Comparison of ENCODE assay signal across 8 cellular contexts in the genomic region with DNA sequence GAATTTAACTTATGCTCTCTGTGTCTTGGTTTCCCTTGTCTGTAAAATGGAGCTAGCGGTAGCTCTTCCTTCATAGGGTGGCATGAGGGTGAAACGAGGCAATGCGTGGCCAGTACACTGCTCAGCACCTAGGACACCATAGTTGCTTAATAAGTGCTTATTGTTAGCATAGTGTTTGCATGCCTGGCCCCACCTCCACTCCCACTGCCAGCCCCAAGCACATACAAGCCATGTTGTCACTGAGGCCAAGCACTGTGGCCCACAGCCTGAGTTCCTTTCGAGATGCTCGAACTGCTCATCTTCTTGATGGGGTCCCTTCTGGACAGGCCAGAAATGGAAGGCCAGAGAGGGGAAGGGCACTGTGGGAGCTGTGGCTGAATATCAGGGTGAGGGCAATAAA. TPM values are rescaled to one million over a fixed set of nuclear protein-coding genes. Genes with fewer than 3 reads are reported as not detected.
DNase-seq lines count a peak whose midpoint lies in the region; ATAC-seq, FAIRE-seq and TF ChIP-seq lines count a peak whose summit lies in the region.

No MANE protein-coding gene starts in this region.

- BruUV-seq in HepG2 (replicated peaks; lab: Mats Ljungman, UMichigan): no TSS peak

- peaks cover 0 to 42% (median 23%) of the 10 kb centered on the region in 9 donors for H3K36me3 ChIP-seq in heart right ventricle
- peaks cover 14 to 28% of the 10 kb centered on the region in 2 experiments for H3K36me3 ChIP-seq in HepG2 (replicated peaks in 1 of 2; ENCODE audit: control insufficient read depth in 1 of 2, insufficient read depth in 2 of 2, low read length in 2 of 2)
- peaks cover 10 to 43% (median 32%) of the 10 kb centered on the region in 4 donors for H3K36me3 ChIP-seq in upper lobe of left lung

- H3K27ac Mint-ChIP-seq in activated naive CD4-positive, alpha-beta T cell treated with anti-CD3 and anti-CD28 coated beads, Interleukin-2, amount 50 U/mL, for 72 hours: peak overlapping the region; percentile 91 to 98

- H3K27me3 ChIP-seq in heart right ventricle (no peaks in the 10 kb centered on the region), HepG2 (ENCODE audit: control insufficient read depth in 1 of 2, insufficient read depth in 2 of 2, low read length in 2 of 2) (no peaks in the 10 kb centered on the region), upper lobe of left lung (no peaks in the 10 kb centered on the region)

- ATAC-seq in heart right ventricle: peak in 1 of 8 donors; percentile 1
- no peak for ATAC-seq in Right ventricle myocardium inferior
- no peak for ATAC-seq in activated naive CD4-positive, alpha-beta T cell treated with anti-CD3 and anti-CD28 coated beads, Interleukin-2, amount 50 U/mL, for 72 hours
- ATAC-seq in HepG2: peak; percentile 50
- ATAC-seq in upper lobe of left lung (ENCODE audit: low FRiP score in 2 of 2): peak in 1 of 2 donors; percentile 0
- ATAC-seq in GM19452 (IDR thresholded peaks at IDR 0.05; ENCODE audit: unreplicated experiment): no peak

- H3K36me3 Mint-ChIP-seq in activated naive CD4-positive, alpha-beta T cell treated with anti-CD3 and anti-CD28 coated beads, Interleukin-2, amount 50 U/mL, for 72 hours: peaks cover 0 to 6% of the 10 kb centered on the region in 2 donors

- no peaks in the 10 kb centered on the region for H3K9me3 ChIP-seq in heart right ventricle
- H3K9me3 ChIP-seq in HepG2 (ENCODE audit: low read length): no peaks in the 10 kb centered on the region
- H3K9me3 ChIP-seq in upper lobe of left lung: no peaks in the 10 kb centered on the region

- TF ChIP-seq CTCF in heart right ventricle (IDR thresholded peaks at IDR 0.05): no peak
- TF ChIP-seq CTCF in HepG2 (CRISPR knock-in tag; IDR thresholded peaks at IDR 0.05): no peak
- TF ChIP-seq CTCF in upper lobe of left lung (IDR thresholded peaks at IDR 0.05): no peak

- TF ChIP-seq POLR2A in HepG2 (IDR thresholded peaks at IDR 0.05; ENCODE audit: insufficient read depth in 1 of 2, low read depth in 2 of 2, low read length in 2 of 2): no peak
- TF ChIP-seq POLR2A in upper lobe of left lung (IDR thresholded peaks at IDR 0.05): no peak

- peak overlapping the region; percentile 95 for H3K4me2 ChIP-seq in HepG2 (ENCODE audit: low read depth, low read length)

- H3K4me3 ChIP-seq in heart right ventricle (peak overlapping the region; percentile 65 to 96 (median 79)), HepG2 (replicated peaks in 1 of 3; ENCODE audit: insufficient read depth in 1 of 3, low read depth in 2 of 3, low read length in 3 of 3) (peak overlapping the region; percentile 65 to 99 (median 88)), upper lobe of left lung (peak overlapping the region; percentile 69 to 91 (median 78))

- TF ChIP-seq EP300 in HepG2 (IDR thresholded peaks at IDR 0.05; ENCODE audit: low read depth in 2 of 2, low read length in 2 of 2) (no peak), HepG2 (CRISPR knock-in tag; IDR thresholded peaks at IDR 0.05; ENCODE audit: borderline replicate concordance) (no peak), upper lobe of left lung (IDR thresholded peaks at IDR 0.05) (no peak)

- H3K79me2 ChIP-seq in HepG2 (ENCODE audit: insufficient read depth, low read length): no peaks in the 10 kb centered on the region

- CTCF ChIA-PET in HepG2 (lab: Yijun Ruan, JAX; ENCODE audit: low intra/inter-chr PET ratio, low total read pairs): no interaction called here

- DNase-seq in heart right ventricle (no peak), Right ventricle myocardium inferior (ENCODE audit: missing footprints) (no peak), HepG2 (ENCODE audit: low spot score) (peak; percentile 17), upper lobe of left lung (no peak), NCI-H2196 treated with DMSO at 0.1 percent for 48 hours (lab: John Stamatoyannopoulos, UW; ENCODE audit: unreplicated experiment) (no peak), DMS114 treated with DMSO at 0.1 percent for 48 hours (lab: John Stamatoyannopoulos, UW; ENCODE audit: unreplicated experiment) (no peak)
- no peak for DNase-seq in activated naive CD4-positive, alpha-beta T cell treated with anti-CD3 and anti-CD28 coated beads, Interleukin-2, amount 50 U/mL, for 72 hours (ENCODE audit: low spot score in 2 of 2)

- TF ChIP-seq RAD21 in HepG2 (CRISPR knock-in tag; IDR thresholded peaks at IDR 0.05): no peak

- intact Hi-C loops in heart right ventricle (cut with DNase I) (loop anchor here in 1 of 10 donors (10.0 kb wide), 1 partner anchor 521 kb away; no protein-coding TSS in a partner anchor), Right ventricle myocardium inferior (cut with DNase I) (loop anchor here (10.0 kb wide), 1 partner anchor 751 kb away; a partner anchor contains a TSS), HepG2 (cut with micrococcal nuclease; ENCODE audit: unreplicated experiment) (loop anchor here (2.0 kb wide), 1 partner anchor 203 kb away; no protein-coding TSS in a partner anchor)

- peak; percentile 26 for FAIRE-seq in HepG2 (lab: Jason Lieb, UNC)

- H3K9me3 Mint-ChIP-seq in activated naive CD4-positive, alpha-beta T cell treated with anti-CD3 and anti-CD28 coated beads, Interleukin-2, amount 50 U/mL, for 72 hours: no peaks in the 10 kb centered on the region

- POLR2A ChIA-PET in HepG2 (lab: Yijun Ruan, JAX): interaction anchor here (1.2 kb wide), 1 partner anchor 46 kb away, joined by 6 read pairs; a partner anchor contains a TSS

- H3K9ac ChIP-seq in HepG2 (ENCODE audit: insufficient read depth, low read depth, low read length): peak overlapping the region; percentile 86

- 55 to 63% methylated on average over 5 of the region's 5 CpGs for WGBS in heart right ventricle, 2 donors
- 75% methylated on average over 2 of the region's 5 CpGs for WGBS in HepG2 (ENCODE audit: low lambda C conversion rate)
- 26 to 72% methylated on average over 3 to 5 of the region's 5 CpGs for WGBS in upper lobe of left lung, 2 donors

- in situ Hi-C loops in HepG2 (cut with HindIII; ENCODE audit: extremely low pct_ligation_motif_present, low pct_unique_long_range_greater_than_20kb): no loop called here

- H3K4me1 ChIP-seq in heart right ventricle (peaks cover 0 to 29% (median 16%) of the 10 kb centered on the region in 9 donors), HepG2 (ENCODE audit: insufficient read depth, low read length) (peaks cover 21% of the 10 kb centered on the region), upper lobe of left lung (peaks cover 11 to 32% (median 19%) of the 10 kb centered on the region in 4 donors)

- no peak overlapping the region for H2AFZ ChIP-seq in HepG2 (ENCODE audit: low read length)

- H4K20me1 ChIP-seq in HepG2 (ENCODE audit: insufficient read depth, low read length): no peaks in the 10 kb centered on the region; the same call in 1 of the 2 replicates

- peak overlapping the region in 5 of 10 donors; percentile 36 to 73 (median 71) for H3K27ac ChIP-seq in heart right ventricle
- peak overlapping the region; percentile 54 for H3K27ac ChIP-seq in HepG2 (ENCODE audit: extremely low read length, insufficient read depth, low read length)
- H3K27ac ChIP-seq in upper lobe of left lung: peak overlapping the region; percentile 65 to 86 (median 82)

RNA-seq across cellular contexts. Expression of a gene that starts 0.8 kb away (rescaled TPM):
- total RNA-seq in heart right ventricle: 1 to 10 TPM; 2.1 to 4.4 (median 2.8) TPM
- polyA plus RNA-seq in heart right ventricle: 1 to 10 TPM; 2.1 to 3.7 TPM
- 2.9 TPM for total RNA-seq in Right ventricle myocardium inferior
- total RNA-seq in activated naive CD4-positive, alpha-beta T cell treated with anti-CD3 and anti-CD28 coated beads, Interleukin-2, amount 50 U/mL, for 72 hours: 1 to 10 TPM; 2.3 to 8.4 TPM
- total RNA-seq in HepG2 (2016; rRNA removed; fragmentation: Illumina TruSeq; extraction: Trizol): 1.1 and 3.0 TPM in 2 replicates
- 0.35 and 0.71 TPM in 2 replicates for total RNA-seq in HepG2 (2016; cell fraction: cytosol; rRNA removed; fragmentation: Illumina TruSeq; extraction: Trizol; ENCODE audit: low read depth)
- 1.1 and 2.7 TPM in 2 replicates for total RNA-seq in HepG2 (2016; cell fraction: insoluble cytoplasmic fraction; rRNA removed; fragmentation: Illumina TruSeq; extraction: Trizol)
- total RNA-seq in HepG2 (2016; cell fraction: membrane; rRNA removed; fragmentation: Illumina TruSeq; extraction: Trizol): 0.96 and 1.4 TPM in 2 replicates
- 4.3 and 5.0 TPM in 2 replicates for total RNA-seq in HepG2 (2016; cell fraction: nucleus; rRNA removed; fragmentation: Illumina TruSeq; extraction: Trizol)
- polyA plus RNA-seq in HepG2 (2011; rRNA removed): 0.99 and 1.2 TPM in 2 replicates
- 1.1 and 1.4 TPM in 2 replicates for polyA plus RNA-seq in HepG2 (2011; cell fraction: cytosol; rRNA removed)
- 2.7 and 3.4 TPM in 2 replicates for polyA plus RNA-seq in HepG2 (2011; cell fraction: nucleus; rRNA removed)
- 2.5 and 2.6 TPM in 2 replicates for polyA plus RNA-seq in HepG2 (2012)
- polyA plus RNA-seq in HepG2 (2016; cell fraction: cytosol; fragmentation: Illumina TruSeq; extraction: Trizol; ENCODE audit: low read depth): 0.19 and 0.40 TPM in 2 replicates
- polyA plus RNA-seq in HepG2 (2016; cell fraction: insoluble cytoplasmic fraction; fragmentation: Illumina TruSeq; extraction: Trizol; ENCODE audit: low read depth): 0.85 and 1.5 TPM in 2 replicates
- polyA plus RNA-seq in HepG2 (2016; cell fraction: membrane; fragmentation: Illumina TruSeq; extraction: Trizol; ENCODE audit: low read depth): 0.32 and 0.69 TPM in 2 replicates
- 3.1 TPM in 2 replicates for polyA plus RNA-seq in HepG2 (2016; cell fraction: nucleus; fragmentation: Illumina TruSeq; extraction: Trizol; ENCODE audit: insufficient read depth, low read depth)
- 4.5 and 6.7 TPM in 2 replicates for polyA minus RNA-seq in HepG2 (2011; rRNA and poly(A)+ RNA removed; ENCODE audit: low replicate concordance)
- 2.0 and 2.5 TPM in 2 replicates for polyA minus RNA-seq in HepG2 (2011; cell fraction: cytosol; rRNA and poly(A)+ RNA removed)
- polyA minus RNA-seq in HepG2 (2011; cell fraction: nucleus; rRNA and poly(A)+ RNA removed): 3.1 and 4.8 TPM in 2 replicates
- total RNA-seq in upper lobe of left lung: 10 to 100 TPM in 4 of 6 donors, 1 to 10 TPM in 2; 6.5 to 15.3 (median 12.2) TPM

RNA-seq across cellular contexts. Expression of a gene that starts 45.1 kb away (rescaled TPM):
- total RNA-seq in heart right ventricle (10 to 100 TPM; 20.7 to 38.0 (median 25.2) TPM), Right ventricle myocardium inferior (21.7 TPM), HepG2 (2016; rRNA removed; fragmentation: Illumina TruSeq; extraction: Trizol) (60.7 and 69.9 TPM in 2 replicates), upper lobe of left lung (100 to 1,000 TPM in 1 of 6 donors, 10 to 100 TPM in 5; 36.9 to 235 (median 63.9) TPM)
- polyA plus RNA-seq in heart right ventricle (10 to 100 TPM; 13.5 to 18.3 TPM), HepG2 (2011; rRNA removed) (15.3 and 16.1 TPM in 2 replicates)
- total RNA-seq in activated naive CD4-positive, alpha-beta T cell treated with anti-CD3 and anti-CD28 coated beads, Interleukin-2, amount 50 U/mL, for 72 hours: 100 to 1,000 TPM in 1 of 2 donors, 10 to 100 TPM in 1; 89.0 to 105 TPM
- total RNA-seq in HepG2 (2016; cell fraction: cytosol; rRNA removed; fragmentation: Illumina TruSeq; extraction: Trizol; ENCODE audit: low read depth): 21.9 and 27.2 TPM in 2 replicates
- 55.9 and 75.2 TPM in 2 replicates for total RNA-seq in HepG2 (2016; cell fraction: insoluble cytoplasmic fraction; rRNA removed; fragmentation: Illumina TruSeq; extraction: Trizol)
- 19.7 and 22.5 TPM in 2 replicates for total RNA-seq in HepG2 (2016; cell fraction: membrane; rRNA removed; fragmentation: Illumina TruSeq; extraction: Trizol)
- 77.0 and 82.1 TPM in 2 replicates for total RNA-seq in HepG2 (2016; cell fraction: nucleus; rRNA removed; fragmentation: Illumina TruSeq; extraction: Trizol)
- 8.3 and 9.4 TPM in 2 replicates for polyA plus RNA-seq in HepG2 (2011; cell fraction: cytosol; rRNA removed)
- 27.3 and 39.2 TPM in 2 replicates for polyA plus RNA-seq in HepG2 (2011; cell fraction: nucleus; rRNA removed)
- polyA plus RNA-seq in HepG2 (2012): 26.6 and 31.2 TPM in 2 replicates
- polyA plus RNA-seq in HepG2 (2016; cell fraction: cytosol; fragmentation: Illumina TruSeq; extraction: Trizol; ENCODE audit: low read depth): 2.3 and 2.5 TPM in 2 replicates
- 35.5 and 40.7 TPM in 2 replicates for polyA plus RNA-seq in HepG2 (2016; cell fraction: insoluble cytoplasmic fraction; fragmentation: Illumina TruSeq; extraction: Trizol; ENCODE audit: low read depth)
- polyA plus RNA-seq in HepG2 (2016; cell fraction: membrane; fragmentation: Illumina TruSeq; extraction: Trizol; ENCODE audit: low read depth): 5.1 and 6.5 TPM in 2 replicates
- 53.6 and 61.3 TPM in 2 replicates for polyA plus RNA-seq in HepG2 (2016; cell fraction: nucleus; fragmentation: Illumina TruSeq; extraction: Trizol; ENCODE audit: insufficient read depth, low read depth)
- polyA minus RNA-seq in HepG2 (2011; rRNA and poly(A)+ RNA removed; ENCODE audit: low replicate concordance): 27.4 and 45.1 TPM in 2 replicates
- polyA minus RNA-seq in HepG2 (2011; cell fraction: cytosol; rRNA and poly(A)+ RNA removed): 11.9 and 15.4 TPM in 2 replicates
- 155 and 179 TPM in 2 replicates for polyA minus RNA-seq in HepG2 (2011; cell fraction: nucleus; rRNA and poly(A)+ RNA removed)

RNA-seq across cellular contexts. Expression of a gene that starts 46.5 kb away (rescaled TPM):
- 100 to 1,000 TPM; 321 to 630 (median 522) TPM for total RNA-seq in heart right ventricle
- polyA plus RNA-seq in heart right ventricle: 100 to 1,000 TPM; 164 to 215 TPM
- total RNA-seq in Right ventricle myocardium inferior: 444 TPM
- total RNA-seq in activated naive CD4-positive, alpha-beta T cell treated with anti-CD3 and anti-CD28 coated beads, Interleukin-2, amount 50 U/mL, for 72 hours: 100 to 1,000 TPM in 1 of 2 donors, 10 to 100 TPM in 1; 53.6 to 158 TPM
- 107 and 131 TPM in 2 replicates for total RNA-seq in HepG2 (2016; rRNA removed; fragmentation: Illumina TruSeq; extraction: Trizol)
- total RNA-seq in HepG2 (2016; cell fraction: cytosol; rRNA removed; fragmentation: Illumina TruSeq; extraction: Trizol; ENCODE audit: low read depth): 132 and 143 TPM in 2 replicates
- 110 and 134 TPM in 2 replicates for total RNA-seq in HepG2 (2016; cell fraction: insoluble cytoplasmic fraction; rRNA removed; fragmentation: Illumina TruSeq; extraction: Trizol)
- total RNA-seq in HepG2 (2016; cell fraction: membrane; rRNA removed; fragmentation: Illumina TruSeq; extraction: Trizol): 177 and 190 TPM in 2 replicates
- total RNA-seq in HepG2 (2016; cell fraction: nucleus; rRNA removed; fragmentation: Illumina TruSeq; extraction: Trizol): 57.1 and 61.7 TPM in 2 replicates
- polyA plus RNA-seq in HepG2 (2011; rRNA removed): 85.9 and 94.4 TPM in 2 replicates
- 52.6 and 73.1 TPM in 2 replicates for polyA plus RNA-seq in HepG2 (2011; cell fraction: cytosol; rRNA removed)
- polyA plus RNA-seq in HepG2 (2011; cell fraction: nucleus; rRNA removed): 109 and 121 TPM in 2 replicates
- 68.8 and 75.6 TPM in 2 replicates for polyA plus RNA-seq in HepG2 (2012)
- 179 and 208 TPM in 2 replicates for polyA plus RNA-seq in HepG2 (2016; cell fraction: cytosol; fragmentation: Illumina TruSeq; extraction: Trizol; ENCODE audit: low read depth)
- 160 and 163 TPM in 2 replicates for polyA plus RNA-seq in HepG2 (2016; cell fraction: insoluble cytoplasmic fraction; fragmentation: Illumina TruSeq; extraction: Trizol; ENCODE audit: low read depth)
- 188 and 198 TPM in 2 replicates for polyA plus RNA-seq in HepG2 (2016; cell fraction: membrane; fragmentation: Illumina TruSeq; extraction: Trizol; ENCODE audit: low read depth)
- 121 and 125 TPM in 2 replicates for polyA plus RNA-seq in HepG2 (2016; cell fraction: nucleus; fragmentation: Illumina TruSeq; extraction: Trizol; ENCODE audit: insufficient read depth, low read depth)
- polyA minus RNA-seq in HepG2 (2011; rRNA and poly(A)+ RNA removed; ENCODE audit: low replicate concordance): 27.0 and 56.6 TPM in 2 replicates
- polyA minus RNA-seq in HepG2 (2011; cell fraction: cytosol; rRNA and poly(A)+ RNA removed): 22.4 and 23.6 TPM in 2 replicates
- polyA minus RNA-seq in HepG2 (2011; cell fraction: nucleus; rRNA and poly(A)+ RNA removed): 41.3 and 43.5 TPM in 2 replicates
- total RNA-seq in upper lobe of left lung: 100 to 1,000 TPM; 130 to 192 (median 152) TPM
